31 cellular contexts compared by ENCODE assay signal in the genomic region with DNA sequence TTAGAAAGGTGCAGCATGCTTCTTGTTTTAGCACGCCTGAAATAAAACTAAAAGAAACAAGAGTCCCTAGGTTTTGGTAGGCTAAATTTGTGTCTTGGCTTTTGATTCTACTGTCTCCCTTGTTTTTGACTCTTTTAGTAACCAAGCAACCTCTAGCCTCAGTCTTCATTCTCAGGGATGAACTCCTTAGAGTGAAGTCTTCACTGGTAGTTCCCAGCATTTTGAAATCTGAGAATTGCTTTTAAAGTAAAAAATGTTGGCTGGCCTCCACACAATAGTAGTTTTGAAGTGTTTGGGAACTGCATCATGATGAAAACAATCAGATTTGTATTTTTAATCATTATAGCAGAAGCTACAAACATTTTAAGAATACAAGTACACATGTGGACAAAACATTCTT. TPM values are rescaled to one million over a fixed set of nuclear protein-coding genes. Genes with fewer than 3 reads are reported as not detected.
DNase-seq lines count a peak whose midpoint lies in the region; ATAC-seq lines count a peak whose summit lies in the region.
"Had no signal": no experiment of that assay in that cellular context is flagged by ENCODE, and none has a peak within 500 bp of the region (broad histone marks: within the 10 kb centered on the region; RNA-seq: fewer than 3 reads in every experiment).

No MANE protein-coding gene starts in this region.

- no peak for ATAC-seq in activated naive CD8-positive, alpha-beta T cell treated with anti-CD3 and anti-CD28 coated beads, Interleukin-2, amount 50 U/mL, for 24 hours
- ATAC-seq in naive thymus-derived CD4-positive, alpha-beta T cell, result no peak
- ATAC-seq in GM21447 (IDR thresholded peaks at IDR 0.05; ENCODE audit: unreplicated experiment), result no peak
- no peak for ATAC-seq in GM18858 (IDR thresholded peaks at IDR 0.05; ENCODE audit: unreplicated experiment)
- ATAC-seq: activated CD8-positive, alpha-beta T cell treated with anti-CD3 and anti-CD28 coated beads for 36 hours; esophagus mucosa; gastroesophageal sphincter; HCT116; HepG2 had no signal

- no peaks in the 10 kb centered on the region for H3K27me3 ChIP-seq in adipocyte (replicated peaks; ENCODE audit: control insufficient read depth, insufficient read depth, low read length)
- H3K27me3 ChIP-seq in naive thymus-derived CD4-positive, alpha-beta T cell (ENCODE audit: control insufficient read depth in 2 of 2, insufficient read depth in 2 of 2, low read length in 2 of 2), result no peaks in the 10 kb centered on the region
- H3K27me3 ChIP-seq: BLaER1, gastroesophageal sphincter, hepatocyte, ovary, testis had no signal

- H3K4me1 ChIP-seq in adipocyte (ENCODE audit: control insufficient read depth, insufficient read depth, low read length), result peaks cover 4% of the 10 kb centered on the region
- H3K4me1 ChIP-seq in naive thymus-derived CD4-positive, alpha-beta T cell (ENCODE audit: control insufficient read depth in 2 of 2, insufficient read depth in 2 of 2, low read length in 2 of 2), result peaks cover 13 to 31% of the 10 kb centered on the region in 2 donors
- H3K4me1 ChIP-seq: BLaER1, testis had no signal

- H3K4me3 ChIP-seq in adipocyte (ENCODE audit: low read length), result no peak overlapping the region
- no peak overlapping the region for H3K4me3 ChIP-seq in naive thymus-derived CD4-positive, alpha-beta T cell (ENCODE audit: low read length)
- H3K4me3 ChIP-seq: BLaER1, gastroesophageal sphincter, hepatocyte, lung, ovary, PC-9, skin epidermis, testis had no signal

- no peaks in the 10 kb centered on the region for H3K9me3 Mint-ChIP-seq in activated naive CD8-positive, alpha-beta T cell (ENCODE audit: low read depth)
- no peaks in the 10 kb centered on the region for H3K9me3 Mint-ChIP-seq in activated naive CD8-positive, alpha-beta T cell treated with anti-CD3 and anti-CD28 coated beads, Interleukin-2, amount 50 U/mL, for 24 hours
- no peaks in the 10 kb centered on the region for H3K9me3 Mint-ChIP-seq in naive thymus-derived CD4-positive, alpha-beta T cell
- H3K9me3 Mint-ChIP-seq: activated CD8-positive, alpha-beta T cell treated with anti-CD3 and anti-CD28 coated beads for 36 hours; nephron progenitor cell had no signal

- H3K27ac ChIP-seq in naive thymus-derived CD4-positive, alpha-beta T cell (ENCODE audit: low read depth, low read length), result peak overlapping the region; percentile 64
- H3K27ac ChIP-seq: BLaER1, gastroesophageal sphincter, hepatocyte, ovary, PC-9, testis had no signal

- H3K36me3 Mint-ChIP-seq in activated naive CD8-positive, alpha-beta T cell, result no peaks in the 10 kb centered on the region
- H3K36me3 Mint-ChIP-seq in activated naive CD8-positive, alpha-beta T cell treated with anti-CD3 and anti-CD28 coated beads, Interleukin-2, amount 50 U/mL, for 24 hours (ENCODE audit: low read depth), result no peaks in the 10 kb centered on the region
- peaks cover 0 to 6% (median 5%) of the 10 kb centered on the region in 5 donors for H3K36me3 Mint-ChIP-seq in naive thymus-derived CD4-positive, alpha-beta T cell

- H3K9me3 ChIP-seq in adipocyte (ENCODE audit: control insufficient read depth, low read length), result no peaks in the 10 kb centered on the region
- H3K9me3 ChIP-seq in naive thymus-derived CD4-positive, alpha-beta T cell (ENCODE audit: control insufficient read depth in 2 of 3, low read length in 3 of 3), result no peaks in the 10 kb centered on the region
- H3K9me3 ChIP-seq: BLaER1, gastroesophageal sphincter, ovary, testis had no signal

- peak overlapping the region; percentile 89 for H3K27ac Mint-ChIP-seq in activated naive CD8-positive, alpha-beta T cell
- H3K27ac Mint-ChIP-seq in activated naive CD8-positive, alpha-beta T cell treated with anti-CD3 and anti-CD28 coated beads, Interleukin-2, amount 50 U/mL, for 24 hours, result no peak overlapping the region
- peak overlapping the region in 8 of 9 donors; percentile 71 to 98 (median 96) for H3K27ac Mint-ChIP-seq in naive thymus-derived CD4-positive, alpha-beta T cell
- H3K27ac Mint-ChIP-seq: nephron progenitor cell had no signal

- H3K9ac ChIP-seq in adipocyte (ENCODE audit: low read length), result no peak overlapping the region
- H3K9ac ChIP-seq: BLaER1 had no signal

- intact Hi-C loops in naive thymus-derived CD4-positive, alpha-beta T cell (cut with micrococcal nuclease), result no loop called here

- POLR2A ChIA-PET in naive thymus-derived CD4-positive, alpha-beta T cell (lab: Charles Lee), result interaction anchor here (0.6 to 2.7 kb wide), 7 partner anchors 11 to 189 kb away, joined by 3 to 16 read pairs (median 3); no protein-coding TSS in a partner anchor

- DNase-seq in activated naive CD8-positive, alpha-beta T cell treated with anti-CD3 and anti-CD28 coated beads, Interleukin-2, amount 50 U/mL, for 24 hours, result no peak
- DNase-seq in adipocyte (ENCODE audit: low read depth) (peak; percentile 79), NCI-H1417 treated with DMSO at 0.1 percent for 48 hours (lab: John Stamatoyannopoulos, UW) (no peak)
- DNase-seq in naive thymus-derived CD4-positive, alpha-beta T cell, result no peak
- DNase-seq: activated CD4-positive, CD25-positive, alpha-beta regulatory T cell treated with anti-CD3 and anti-CD28 coated beads, Interleukin-2, amount 50 U/mL, for 72 hours; activated CD8-positive, alpha-beta T cell treated with anti-CD3 and anti-CD28 coated beads for 36 hours; central memory CD4-positive, alpha-beta T cell; dermis blood vessel endothelial cell; DMS79; GF-D8; Karpas-422; NCI-H1417; NCI-H2029 treated with DMSO at 0.1 percent for 48 hours; NCI-H226; NCI-H526 treated with DMSO at 0.1 percent for 48 hours; nephron progenitor cell; ovary; PC-9; stimulated activated naive CD4-positive, alpha-beta T cell treated with Interleukin-2 at 50 U/mL for 16 hours; testis had no signal

- no peaks in the 10 kb centered on the region for H3K36me3 ChIP-seq in adipocyte (ENCODE audit: control insufficient read depth, insufficient read depth, low read length, severe bottlenecking)
- no peaks in the 10 kb centered on the region for H3K36me3 ChIP-seq in naive thymus-derived CD4-positive, alpha-beta T cell (ENCODE audit: control insufficient read depth in 2 of 3, insufficient read depth in 3 of 3, low read length in 3 of 3)
- H3K36me3 ChIP-seq: ovary had no signal

- H3K27me3 Mint-ChIP-seq in activated naive CD8-positive, alpha-beta T cell, result no peaks in the 10 kb centered on the region
- no peaks in the 10 kb centered on the region for H3K27me3 Mint-ChIP-seq in activated naive CD8-positive, alpha-beta T cell treated with anti-CD3 and anti-CD28 coated beads, Interleukin-2, amount 50 U/mL, for 24 hours
- peaks cover 0 to under 1% (median 0%) of the 10 kb centered on the region in 5 donors for H3K27me3 Mint-ChIP-seq in naive thymus-derived CD4-positive, alpha-beta T cell
- H3K27me3 Mint-ChIP-seq: activated CD8-positive, alpha-beta T cell treated with anti-CD3 and anti-CD28 coated beads for 36 hours had no signal

- no peak overlapping the region for H3K4me3 Mint-ChIP-seq in activated naive CD8-positive, alpha-beta T cell
- no peak overlapping the region for H3K4me3 Mint-ChIP-seq in activated naive CD8-positive, alpha-beta T cell treated with anti-CD3 and anti-CD28 coated beads, Interleukin-2, amount 50 U/mL, for 24 hours
- peak overlapping the region in 7 of 10 donors; percentile 4 to 77 (median 53) for H3K4me3 Mint-ChIP-seq in naive thymus-derived CD4-positive, alpha-beta T cell
- H3K4me3 Mint-ChIP-seq: activated CD8-positive, alpha-beta T cell treated with anti-CD3 and anti-CD28 coated beads for 36 hours; nephron progenitor cell had no signal

- H3K4me1 Mint-ChIP-seq in activated naive CD8-positive, alpha-beta T cell (ENCODE audit: low read depth), result peaks cover 32% of the 10 kb centered on the region
- H3K4me1 Mint-ChIP-seq in activated naive CD8-positive, alpha-beta T cell treated with anti-CD3 and anti-CD28 coated beads, Interleukin-2, amount 50 U/mL, for 24 hours, result peaks cover 26% of the 10 kb centered on the region
- H3K4me1 Mint-ChIP-seq in naive thymus-derived CD4-positive, alpha-beta T cell, result peaks cover under 1 to 46% (median 33%) of the 10 kb centered on the region in 7 donors

- CTCF ChIA-PET in naive thymus-derived CD4-positive, alpha-beta T cell (lab: Charles Lee), result interaction anchor here (0.9 kb wide), 1 partner anchor 23 kb away, joined by 3 read pairs; no protein-coding TSS in a partner anchor

RNA-seq across cellular contexts. Expression of a gene that starts 6.1 kb away (rescaled TPM):
- 10 to 100 TPM; 28.7 to 91.9 (median 65.6) TPM for total RNA-seq in naive thymus-derived CD4-positive, alpha-beta T cell
- polyA plus RNA-seq in naive thymus-derived CD4-positive, alpha-beta T cell, result 100 to 1,000 TPM in 1 of 2 donors, 10 to 100 TPM in 1; 66.0 to 115 TPM

Comparison
In these comparisons a context has a peak if more than half of its experiments do, and no peak if none do; other contexts are left out.
1. H3K4me3 Mint-ChIP-seq: peak in naive thymus-derived CD4-positive, alpha-beta T cell (7 of 10); none in activated naive CD8-positive, alpha-beta T cell (single experiment) and activated naive CD8-positive, alpha-beta T cell treated with anti-CD3 and anti-CD28 coated beads, Interleukin-2, amount 50 U/mL, for 24 hours (single experiment).